In genomic region chr2:112634153-112634873, GRCh38 we compare ENCODE assay signal across 15 cellular contexts. TPM values are rescaled to one million over a fixed set of nuclear protein-coding genes. Genes with fewer than 3 reads are reported as not detected.
DNase-seq lines count a peak whose midpoint lies in the region; ATAC-seq and FAIRE-seq lines count a peak whose summit lies in the region.
"Had no signal": no experiment of that assay in that cellular context is flagged by ENCODE, and none has a peak within 500 bp of the region (broad histone marks: within the 10 kb centered on the region; RNA-seq: fewer than 3 reads in every experiment).

No MANE protein-coding gene starts in this region.

- H3K27me3 Mint-ChIP-seq in activated CD4-positive, alpha-beta T cell treated with anti-CD3 and anti-CD28 coated beads, Interleukin-2, amount 10 ng/mL, durations not matched to agents 7 days and 5 days = peaks cover 1% of the 10 kb centered on the region
- H3K27me3 Mint-ChIP-seq in activated CD4-positive, alpha-beta memory T cell treated with anti-CD3 and anti-CD28 coated beads for 36 hours = peaks cover 2% of the 10 kb centered on the region

- no peaks in the 10 kb centered on the region for H3K9me2 ChIP-seq in GM23248 (ENCODE audit: insufficient read depth)

- peak; percentile 18 for DNase-seq in activated CD4-positive, alpha-beta T cell treated with anti-CD3 and anti-CD28 coated beads, Interleukin-2, amount 10 ng/mL, durations not matched to agents 7 days and 5 days
- DNase-seq in activated CD4-positive, alpha-beta T cell treated with anti-CD3 and anti-CD28 coated beads for 1 hour = no peak
- peak; percentile 23 for DNase-seq in activated CD4-positive, alpha-beta memory T cell treated with anti-CD3 and anti-CD28 coated beads for 36 hours
- peak; percentile 80 for DNase-seq in islet precursor cell
- peak; percentile 35 for DNase-seq in sciatic nerve (ENCODE audit: low spot score)
- no peak for DNase-seq in activated T-cell treated with anti-CD3 and anti-CD28 coated beads, Interleukin-2, amount 50 U/mL, for 1 hour
- no peak for DNase-seq in small intestine
- no peak for DNase-seq in GM23248
- DNase-seq: amygdala, NCI-H2029, NCI-H526, stomach had no signal

- H3K79me2 ChIP-seq in GM23248 (ENCODE audit: insufficient read depth) = no peaks in the 10 kb centered on the region

- intact Hi-C loops in activated CD4-positive, alpha-beta memory T cell treated with anti-CD3 and anti-CD28 coated beads for 36 hours (cut with micrococcal nuclease) = no loop called here
- intact Hi-C loops in sciatic nerve (cut with DNase I) = no loop called here

- H3K4me1 ChIP-seq in small intestine (ENCODE audit: control insufficient read depth in 2 of 2, insufficient read depth in 1 of 2, low read depth in 1 of 2, low read length in 1 of 2) (peaks cover 0 to 3% of the 10 kb centered on the region in 2 donors), GM23248 (ENCODE audit: insufficient read depth) (peaks cover 35% of the 10 kb centered on the region)
- H3K4me1 ChIP-seq: HAP-1 had no signal

- H3K9me3 ChIP-seq in small intestine (ENCODE audit: control insufficient read depth, low read depth) (no peaks in the 10 kb centered on the region), GM23248 (ENCODE audit: low read depth) (no peaks in the 10 kb centered on the region)
- H3K9me3 ChIP-seq: HAP-1, neutrophil, stomach had no signal

- H3K36me3 ChIP-seq in small intestine (ENCODE audit: control insufficient read depth in 2 of 2, insufficient read depth in 2 of 2, low read length in 2 of 2) (no peaks in the 10 kb centered on the region), GM23248 (ENCODE audit: low read depth) (no peaks in the 10 kb centered on the region)
- H3K36me3 ChIP-seq: HAP-1, neutrophil, stomach had no signal

- H3F3A ChIP-seq in GM23248 (ENCODE audit: insufficient read depth) = peaks cover 29% of the 10 kb centered on the region

- H2AFZ ChIP-seq in GM23248 = no peak overlapping the region

- no peaks in the 10 kb centered on the region for H4K20me1 ChIP-seq in GM23248 (ENCODE audit: insufficient read depth)

- H3K4me3 Mint-ChIP-seq in activated CD4-positive, alpha-beta T cell treated with anti-CD3 and anti-CD28 coated beads, Interleukin-2, amount 10 ng/mL, durations not matched to agents 7 days and 5 days = no peak overlapping the region
- no peak overlapping the region for H3K4me3 Mint-ChIP-seq in activated CD4-positive, alpha-beta memory T cell treated with anti-CD3 and anti-CD28 coated beads for 36 hours
- H3K4me3 Mint-ChIP-seq: dendritic cell treated with granulocyte-macrophage colony-stimulating factor and Interleukin-4, amounts not matched to agents 40 ng/mL and 50 ng/mL, for 4 days had no signal

- H3K4me1 Mint-ChIP-seq in activated CD4-positive, alpha-beta T cell treated with anti-CD3 and anti-CD28 coated beads, Interleukin-2, amount 10 ng/mL, durations not matched to agents 7 days and 5 days = peaks cover 77% of the 10 kb centered on the region
- peaks cover 71% of the 10 kb centered on the region for H3K4me1 Mint-ChIP-seq in activated CD4-positive, alpha-beta memory T cell treated with anti-CD3 and anti-CD28 coated beads for 36 hours (ENCODE audit: low read depth)

- no peaks in the 10 kb centered on the region for H3K9me3 Mint-ChIP-seq in activated CD4-positive, alpha-beta T cell treated with anti-CD3 and anti-CD28 coated beads, Interleukin-2, amount 10 ng/mL, durations not matched to agents 7 days and 5 days
- H3K9me3 Mint-ChIP-seq in activated CD4-positive, alpha-beta memory T cell treated with anti-CD3 and anti-CD28 coated beads for 36 hours = no peaks in the 10 kb centered on the region
- H3K9me3 Mint-ChIP-seq: dendritic cell treated with granulocyte-macrophage colony-stimulating factor and Interleukin-4, amounts not matched to agents 40 ng/mL and 50 ng/mL, for 4 days had no signal

- WGBS in small intestine, 3 donors = 79 to 82% (median 81%) methylated on average over 16 of the region's 16 CpGs
- 91 to 92% methylated on average over 14 to 16 of the region's 16 CpGs for WGBS in GM23248 (ENCODE audit: low coverage in 1 of 2, low lambda C conversion rate in 2 of 2, missing lambda C conversion rate in 2 of 2), 2 experiments

- peak overlapping the region; percentile 77 for H3K27ac Mint-ChIP-seq in activated CD4-positive, alpha-beta T cell treated with anti-CD3 and anti-CD28 coated beads, Interleukin-2, amount 10 ng/mL, durations not matched to agents 7 days and 5 days
- H3K27ac Mint-ChIP-seq in activated CD4-positive, alpha-beta memory T cell treated with anti-CD3 and anti-CD28 coated beads for 36 hours = no peak overlapping the region
- H3K27ac Mint-ChIP-seq: dendritic cell treated with granulocyte-macrophage colony-stimulating factor and Interleukin-4, amounts not matched to agents 40 ng/mL and 50 ng/mL, for 4 days had no signal

- CTCF ChIA-PET in activated CD4-positive, alpha-beta T cell treated with anti-CD3 and anti-CD28 coated beads, Interleukin-2, amount 10 ng/mL, durations not matched to agents 7 days and 5 days (lab: Charles Lee) = interaction anchor here (0.5 to 4.6 kb wide), 5 partner anchors 7 to 91 kb away, joined by 3 to 21 read pairs (median 3); partner anchors contain the start of gene SLC20A1
- CTCF ChIA-PET in activated CD4-positive, alpha-beta memory T cell treated with anti-CD3 and anti-CD28 coated beads for 36 hours (lab: Charles Lee) = interaction anchor here (0.7 to 2.7 kb wide), 4 partner anchors 8 to 503 kb away, joined by 3 to 16 read pairs (median 4); no protein-coding TSS in a partner anchor

- in situ Hi-C loops in GM23248 (cut with MboI) = no loop called here

- no peak overlapping the region for H3K27ac ChIP-seq in small intestine (ENCODE audit: low read depth in 1 of 2, low read length in 1 of 2)
- no peak overlapping the region for H3K27ac ChIP-seq in GM23248
- H3K27ac ChIP-seq: neutrophil, stomach had no signal

- no peak overlapping the region for H3K9ac ChIP-seq in GM23248

- no peak for FAIRE-seq in small intestine (lab: Jason Lieb, UNC)

- ATAC-seq in sciatic nerve = no peak

- H3K27me3 ChIP-seq in small intestine (ENCODE audit: control insufficient read depth in 2 of 2, insufficient read depth in 2 of 2, low read length in 2 of 2) = no peaks in the 10 kb centered on the region
- no peaks in the 10 kb centered on the region for H3K27me3 ChIP-seq in GM23248 (replicated peaks; ENCODE audit: insufficient read depth)
- H3K27me3 ChIP-seq: neutrophil had no signal

- peaks cover 5% of the 10 kb centered on the region for H3K36me3 Mint-ChIP-seq in activated CD4-positive, alpha-beta T cell treated with anti-CD3 and anti-CD28 coated beads, Interleukin-2, amount 10 ng/mL, durations not matched to agents 7 days and 5 days (ENCODE audit: low read depth)
- no peaks in the 10 kb centered on the region for H3K36me3 Mint-ChIP-seq in activated CD4-positive, alpha-beta memory T cell treated with anti-CD3 and anti-CD28 coated beads for 36 hours

- H3K4me3 ChIP-seq in small intestine (ENCODE audit: low read depth in 1 of 2, low read length in 2 of 2) (no peak overlapping the region), GM23248 (no peak overlapping the region)
- H3K4me3 ChIP-seq: HAP-1, stomach had no signal

- no peak overlapping the region for H3K4me2 ChIP-seq in GM23248 (ENCODE audit: unreplicated experiment)

- POLR2A ChIA-PET in activated CD4-positive, alpha-beta T cell treated with anti-CD3 and anti-CD28 coated beads, Interleukin-2, amount 10 ng/mL, durations not matched to agents 7 days and 5 days (lab: Charles Lee) = no interaction called here
- POLR2A ChIA-PET in activated CD4-positive, alpha-beta memory T cell treated with anti-CD3 and anti-CD28 coated beads for 36 hours (lab: Charles Lee) = interaction anchor here (4.2 kb wide), 1 partner anchor 12 kb away, joined by 49 read pairs; the partner anchor contains the start of gene SLC20A1

RNA-seq across cellular contexts. Expression of gene SLC20A1, which starts 11.4 kb away (rescaled TPM):
- 100 to 1,000 TPM; 165 to 167 TPM for total RNA-seq in activated CD4-positive, alpha-beta T cell treated with anti-CD3 and anti-CD28 coated beads, Interleukin-2, amount 10 ng/mL, durations not matched to agents 7 days and 5 days
- 10 to 100 TPM; 88.8 to 91.3 TPM for total RNA-seq in activated CD4-positive, alpha-beta memory T cell treated with anti-CD3 and anti-CD28 coated beads for 36 hours
- 51.1 TPM for total RNA-seq in sciatic nerve
- polyA plus RNA-seq in small intestine (10 to 100 TPM; 14.8 to 26.7 (median 24.6) TPM), GM23248 (2016; fragmentation: Nextera tagmentation; extraction: Ambion mirVana) (191 and 193 TPM in 2 replicates)
- total RNA-seq in GM23248 (2014; rRNA removed; shearing (Covaris generic)) = 135 and 153 TPM in 2 replicates

RNA-seq across cellular contexts. Expression of gene CHCHD5, which starts 49.9 kb away (rescaled TPM):
- 10 to 100 TPM; 33.5 to 33.6 TPM for total RNA-seq in activated CD4-positive, alpha-beta T cell treated with anti-CD3 and anti-CD28 coated beads, Interleukin-2, amount 10 ng/mL, durations not matched to agents 7 days and 5 days
- 10 to 100 TPM; 39.3 to 41.4 TPM for total RNA-seq in activated CD4-positive, alpha-beta memory T cell treated with anti-CD3 and anti-CD28 coated beads for 36 hours
- total RNA-seq in sciatic nerve = 21.2 TPM
- polyA plus RNA-seq in small intestine (10 to 100 TPM; 32.4 to 50.8 (median 45.1) TPM), GM23248 (2016; fragmentation: Nextera tagmentation; extraction: Ambion mirVana) (55.4 and 57.8 TPM in 2 replicates)
- total RNA-seq in GM23248 (2014; rRNA removed; shearing (Covaris generic)) = 7.1 and 9.5 TPM in 2 replicates

Comparison
In these comparisons a context has a peak if more than half of its experiments do, and no peak if none do; other contexts are left out.
1. DNase-seq: peak in activated CD4-positive, alpha-beta T cell treated with anti-CD3 and anti-CD28 coated beads, Interleukin-2, amount 10 ng/mL, durations not matched to agents 7 days and 5 days (single experiment), activated CD4-positive, alpha-beta memory T cell treated with anti-CD3 and anti-CD28 coated beads for 36 hours (single experiment), islet precursor cell (single experiment) and sciatic nerve (single experiment); none in activated CD4-positive, alpha-beta T cell treated with anti-CD3 and anti-CD28 coated beads for 1 hour (single experiment), activated T-cell treated with anti-CD3 and anti-CD28 coated beads, Interleukin-2, amount 50 U/mL, for 1 hour (single experiment), small intestine (single experiment) and GM23248 (single experiment).